ENCODE assay signal across 15 cellular contexts in the genomic region with DNA sequence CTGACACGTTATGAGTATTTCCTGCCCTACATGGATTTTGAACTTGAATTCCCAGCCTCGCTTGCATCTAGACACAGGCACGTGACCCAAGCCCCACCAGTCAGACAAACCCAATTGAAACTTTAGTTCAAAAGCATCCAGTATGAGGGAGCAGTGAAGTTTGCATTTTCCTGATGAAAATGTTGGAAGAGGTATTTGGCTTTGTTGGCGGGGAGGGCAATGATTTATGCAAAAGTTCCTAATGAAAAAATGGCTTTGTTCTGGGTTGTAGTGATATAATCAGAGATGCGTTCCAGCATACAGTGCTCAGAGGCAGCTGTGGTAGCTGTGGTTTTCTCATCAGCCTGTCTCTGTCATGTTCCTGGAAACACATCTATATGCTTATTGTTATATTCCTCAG. TPM values are rescaled to one million over a fixed set of nuclear protein-coding genes. Genes with fewer than 3 reads are reported as not detected.
DNase-seq lines count a peak whose midpoint lies in the region; ATAC-seq and TF ChIP-seq lines count a peak whose summit lies in the region.
"Had no signal": no experiment of that assay in that cellular context is flagged by ENCODE, and none has a peak within 500 bp of the region (broad histone marks: within the 10 kb centered on the region; RNA-seq: fewer than 3 reads in every experiment).

No MANE protein-coding gene starts in this region.

- TF ChIP-seq CTCF in sigmoid colon (IDR thresholded peaks at IDR 0.05) = no peak

- H3K27ac Mint-ChIP-seq in effector memory CD8-positive, alpha-beta T cell = no peak overlapping the region
- H3K27ac Mint-ChIP-seq in activated T-cell treated with anti-CD3 and anti-CD28 coated beads, Interleukin-2, amount 50 U/mL, for 24 hours = no peak overlapping the region
- H3K27ac Mint-ChIP-seq: B cell; CD4-positive, CD25-positive, alpha-beta regulatory T cell had no signal

- 84 to 88% methylated on average over 5 of the region's 5 CpGs for WGBS in sigmoid colon, 2 donors

- H3K27me3 ChIP-seq in sigmoid colon = no peaks in the 10 kb centered on the region
- H3K27me3 ChIP-seq: Peyer's patch had no signal

- peaks cover 0 to 1% (median 0%) of the 10 kb centered on the region in 4 donors for H3K9me3 ChIP-seq in sigmoid colon
- H3K9me3 ChIP-seq: Peyer's patch had no signal

- no peaks in the 10 kb centered on the region for H3K36me3 ChIP-seq in sigmoid colon
- H3K36me3 ChIP-seq: Peyer's patch had no signal

- no peak for ATAC-seq in effector memory CD8-positive, alpha-beta T cell (replicated peaks)
- ATAC-seq in GM19351 (IDR thresholded peaks at IDR 0.05; ENCODE audit: unreplicated experiment) = no peak
- ATAC-seq: HCT116, SK-N-SH treated with all-trans-retinoic acid at 6 μM for 48 hours had no signal

- intact Hi-C loops in sigmoid colon (cut with DNase I) = no loop called here

- DNase-seq in OCI-M1 (lab: John Stamatoyannopoulos, UW) = peak; percentile 54
- DNase-seq in medulla oblongata (ENCODE audit: extremely low spot score) = peak; percentile 13
- no peak for DNase-seq in effector memory CD8-positive, alpha-beta T cell
- no peak for DNase-seq in sigmoid colon
- DNase-seq in activated T-cell treated with anti-CD3 and anti-CD28 coated beads, Interleukin-2, amount 50 U/mL, for 24 hours = no peak
- DNase-seq: NCI-H187 treated with DMSO at 0.1 percent for 48 hours, Peyer's patch, SHP77 had no signal

- no peak for TF ChIP-seq POLR2A in sigmoid colon (IDR thresholded peaks at IDR 0.05)

- H3K27ac ChIP-seq in cingulate gyrus (ENCODE audit: low read depth, low read length) (peak overlapping the region; percentile 32), sigmoid colon (no peak overlapping the region)
- H3K27ac ChIP-seq: HL-60, Peyer's patch had no signal

- no peak overlapping the region for H3K4me3 Mint-ChIP-seq in effector memory CD8-positive, alpha-beta T cell
- no peak overlapping the region for H3K4me3 Mint-ChIP-seq in activated T-cell treated with anti-CD3 and anti-CD28 coated beads, Interleukin-2, amount 50 U/mL, for 24 hours
- H3K4me3 Mint-ChIP-seq: B cell; CD4-positive, CD25-positive, alpha-beta regulatory T cell had no signal

- H3K27me3 Mint-ChIP-seq in effector memory CD8-positive, alpha-beta T cell = peaks cover 24 to 28% of the 10 kb centered on the region in 2 donors
- peaks cover 31% of the 10 kb centered on the region for H3K27me3 Mint-ChIP-seq in activated T-cell treated with anti-CD3 and anti-CD28 coated beads, Interleukin-2, amount 50 U/mL, for 24 hours
- H3K27me3 Mint-ChIP-seq: CD4-positive, CD25-positive, alpha-beta regulatory T cell had no signal

- H3K4me1 ChIP-seq in sigmoid colon = no peaks in the 10 kb centered on the region

- no peaks in the 10 kb centered on the region for H3K36me3 Mint-ChIP-seq in effector memory CD8-positive, alpha-beta T cell (ENCODE audit: insufficient read depth)
- no peaks in the 10 kb centered on the region for H3K36me3 Mint-ChIP-seq in activated T-cell treated with anti-CD3 and anti-CD28 coated beads, Interleukin-2, amount 50 U/mL, for 24 hours (ENCODE audit: low read depth)
- H3K36me3 Mint-ChIP-seq: CD4-positive, CD25-positive, alpha-beta regulatory T cell had no signal

- no peak overlapping the region for H3K4me3 ChIP-seq in sigmoid colon
- H3K4me3 ChIP-seq: Peyer's patch had no signal

- peaks cover 0 to under 1% of the 10 kb centered on the region in 2 donors for H3K9me3 Mint-ChIP-seq in effector memory CD8-positive, alpha-beta T cell
- peaks cover 13% of the 10 kb centered on the region for H3K9me3 Mint-ChIP-seq in activated T-cell treated with anti-CD3 and anti-CD28 coated beads, Interleukin-2, amount 50 U/mL, for 24 hours

- H3K4me1 Mint-ChIP-seq in effector memory CD8-positive, alpha-beta T cell (ENCODE audit: low read depth in 2 of 2) = no peaks in the 10 kb centered on the region
- H3K4me1 Mint-ChIP-seq in activated T-cell treated with anti-CD3 and anti-CD28 coated beads, Interleukin-2, amount 50 U/mL, for 24 hours (ENCODE audit: low read depth) = no peaks in the 10 kb centered on the region
- H3K4me1 Mint-ChIP-seq: B cell; CD4-positive, CD25-positive, alpha-beta regulatory T cell had no signal

- no peak for TF ChIP-seq EP300 in sigmoid colon (IDR thresholded peaks at IDR 0.05)

RNA-seq across cellular contexts. Expression of a gene that starts 36.8 kb away (rescaled TPM):
- 1 to 10 TPM in 3 of 4 donors, under 1 TPM in 1; 0.99 to 2.9 (median 2.5) TPM for total RNA-seq in sigmoid colon
- polyA plus RNA-seq in sigmoid colon = under 1 TPM in 1 of 3 donors, not detected in 2; 0.29 TPM
- polyA plus RNA-seq: CD4-positive, CD25-positive, alpha-beta regulatory T cell had no signal

RNA-seq across cellular contexts. Expression of a gene that starts 43.0 kb away (rescaled TPM):
- 10 to 100 TPM; 37.7 to 60.6 (median 49.3) TPM for total RNA-seq in sigmoid colon
- polyA plus RNA-seq in sigmoid colon = 10 to 100 TPM in 1 of 3 donors, 1 to 10 TPM in 2; 9.6 to 13.5 (median 9.7) TPM

Comparison
In these comparisons a context has a peak if more than half of its experiments do, and no peak if none do; other contexts are left out.
1. DNase-seq: peak in OCI-M1 (single experiment) and medulla oblongata (single experiment); none in effector memory CD8-positive, alpha-beta T cell (0 of 3), sigmoid colon (single experiment) and activated T-cell treated with anti-CD3 and anti-CD28 coated beads, Interleukin-2, amount 50 U/mL, for 24 hours (single experiment).